Comparison of ENCODE assay signal across 9 cellular contexts in genomic region chr5:150137997-150138396, GRCh38. TPM values are rescaled to one million over a fixed set of nuclear protein-coding genes. Genes with fewer than 3 reads are reported as not detected.
DNase-seq lines count a peak whose midpoint lies in the region; ATAC-seq, FAIRE-seq and TF ChIP-seq lines count a peak whose summit lies in the region.
"Had no signal": no experiment of that assay in that cellular context is flagged by ENCODE, and none has a peak within 500 bp of the region (broad histone marks: within the 10 kb centered on the region; RNA-seq: fewer than 3 reads in every experiment).

No MANE protein-coding gene starts in this region.

- H3K4me1 ChIP-seq in astrocyte (ENCODE audit: insufficient read depth, low read length) = peaks cover 76% of the 10 kb centered on the region
- H3K4me1 ChIP-seq in right cardiac atrium (ENCODE audit: control insufficient read depth, insufficient read depth, low read length) = peaks cover 39% of the 10 kb centered on the region
- peaks cover 0 to 67% (median 65%) of the 10 kb centered on the region in 4 donors for H3K4me1 ChIP-seq in sigmoid colon

- TF ChIP-seq POLR2A in sigmoid colon (IDR thresholded peaks at IDR 0.05) = no peak

- no peak for DNase-seq in astrocyte (ENCODE audit: low read depth)
- peak; percentile 57 to 71 (median 67) for DNase-seq in right cardiac atrium
- DNase-seq in sigmoid colon = no peak
- DNase-seq in foreskin melanocyte = no peak
- DNase-seq in NCI-H510A (lab: John Stamatoyannopoulos, UW) = no peak
- DNase-seq: erythroblast had no signal

- H3K36me3 ChIP-seq in astrocyte (ENCODE audit: insufficient read depth, low read length) (peaks cover 12% of the 10 kb centered on the region), sigmoid colon (peaks cover 0 to 27% (median 6%) of the 10 kb centered on the region in 4 donors)

- H3K4me1 Mint-ChIP-seq in astrocyte (ENCODE audit: low read depth, unreplicated experiment) = peaks cover 56% of the 10 kb centered on the region

- peak overlapping the region; percentile 90 for H3K9ac ChIP-seq in astrocyte (ENCODE audit: low read length)

- FAIRE-seq in astrocyte (lab: Jason Lieb, UNC) = no peak

- H3K27me3 Mint-ChIP-seq in astrocyte (ENCODE audit: low read depth, unreplicated experiment) = no peaks in the 10 kb centered on the region

- TF ChIP-seq CTCF in C4-2B (conservative IDR thresholded peaks at IDR 0.05) (no peak), astrocyte (IDR thresholded peaks at IDR 0.05; ENCODE audit: insufficient read depth, low read depth, low read length) (no peak), sigmoid colon (IDR thresholded peaks at IDR 0.05) (no peak)

- no peaks in the 10 kb centered on the region for H4K20me1 ChIP-seq in astrocyte (ENCODE audit: insufficient read depth, low read length)

- H2AFZ ChIP-seq in astrocyte (ENCODE audit: low read depth, low read length) = no peak overlapping the region

- no peaks in the 10 kb centered on the region for H3K9me3 ChIP-seq in astrocyte (ENCODE audit: insufficient read depth, low read depth, low read length)
- no peaks in the 10 kb centered on the region for H3K9me3 ChIP-seq in right cardiac atrium (ENCODE audit: control insufficient read depth, low read length)
- H3K9me3 ChIP-seq in sigmoid colon = no peaks in the 10 kb centered on the region

- peaks cover 16% of the 10 kb centered on the region for H3K36me3 Mint-ChIP-seq in astrocyte (ENCODE audit: low read depth, unreplicated experiment)

- H3K27ac Mint-ChIP-seq in astrocyte (ENCODE audit: unreplicated experiment) = peak overlapping the region; percentile 97

- H3K4me2 ChIP-seq in astrocyte (ENCODE audit: low read length) = peak overlapping the region; percentile 82

- peak; percentile 8 to 16 for ATAC-seq in right cardiac atrium
- ATAC-seq in GM21576 (IDR thresholded peaks at IDR 0.05; ENCODE audit: unreplicated experiment) = no peak
- no peak for ATAC-seq in GM18873 (IDR thresholded peaks at IDR 0.05; ENCODE audit: low FRiP score, unreplicated experiment)

- H3K27me3 ChIP-seq in astrocyte (ENCODE audit: insufficient read depth, low read length) (no peaks in the 10 kb centered on the region), right cardiac atrium (ENCODE audit: control insufficient read depth, insufficient read depth) (no peaks in the 10 kb centered on the region), sigmoid colon (no peaks in the 10 kb centered on the region)

- H3K9me3 Mint-ChIP-seq in astrocyte (ENCODE audit: unreplicated experiment) = no peaks in the 10 kb centered on the region

- peak overlapping the region; percentile 66 for H3K4me3 Mint-ChIP-seq in astrocyte (ENCODE audit: unreplicated experiment)

- no peak for TF ChIP-seq EP300 in sigmoid colon (IDR thresholded peaks at IDR 0.05)

- WGBS in right cardiac atrium = 54% methylated on average over 5 of the region's 5 CpGs
- 83 to 88% methylated on average over 5 of the region's 5 CpGs for WGBS in sigmoid colon, 2 donors

- peaks cover 44% of the 10 kb centered on the region for H3K79me2 ChIP-seq in astrocyte (ENCODE audit: insufficient read depth, low read length)

- no peak overlapping the region for H3K4me3 ChIP-seq in astrocyte (ENCODE audit: insufficient read depth, low read depth, low read length)
- no peak overlapping the region for H3K4me3 ChIP-seq in right cardiac atrium (ENCODE audit: low read length)
- no peak overlapping the region for H3K4me3 ChIP-seq in sigmoid colon

- intact Hi-C loops in right cardiac atrium (cut with DNase I) (no loop called here), sigmoid colon (cut with DNase I) (no loop called here)

- peak overlapping the region; percentile 64 for H3K27ac ChIP-seq in C4-2B
- H3K27ac ChIP-seq in astrocyte (ENCODE audit: low read depth, low read length) = peak overlapping the region; percentile 99
- peak overlapping the region; percentile 46 for H3K27ac ChIP-seq in right cardiac atrium (ENCODE audit: low read length)
- H3K27ac ChIP-seq in sigmoid colon = peak overlapping the region; percentile 84 to 92 (median 87)

RNA-seq across cellular contexts. Expression of gene PDGFRB, which starts 17.6 kb away (rescaled TPM):
- 78.8 and 96.6 TPM in 2 replicates for total RNA-seq in astrocyte
- total RNA-seq in right cardiac atrium = 10 to 100 TPM; 42.7 to 68.0 (median 46.4) TPM
- 24.6 TPM for polyA plus RNA-seq in right cardiac atrium
- total RNA-seq in sigmoid colon = 100 to 1,000 TPM in 1 of 4 donors, 10 to 100 TPM in 3; 54.9 to 104 (median 69.4) TPM
- polyA plus RNA-seq in sigmoid colon = 10 to 100 TPM in 1 of 3 donors, 1 to 10 TPM in 2; 3.9 to 26.7 (median 6.0) TPM

RNA-seq across cellular contexts. Expression of gene CDX1, which starts 28.6 kb away (rescaled TPM):
- total RNA-seq in astrocyte = 0.50 TPM in 1 of 2 replicates, not detected in the other
- under 1 TPM in 1 of 4 donors, not detected in 3; 0.23 TPM for total RNA-seq in right cardiac atrium
- polyA plus RNA-seq in right cardiac atrium = 0.09 TPM
- 1 to 10 TPM in 1 of 4 donors, under 1 TPM in 1, not detected in 2; 0.71 to 1.4 TPM for total RNA-seq in sigmoid colon
- polyA plus RNA-seq in sigmoid colon = 100 to 1,000 TPM; 325 to 455 (median 330) TPM

RNA-seq across cellular contexts. Expression of gene CSF1R, which starts 51.6 kb away (rescaled TPM):
- 1.4 and 1.6 TPM in 2 replicates for total RNA-seq in astrocyte
- total RNA-seq in right cardiac atrium = 10 to 100 TPM; 16.5 to 31.6 (median 24.8) TPM
- 4.5 TPM for polyA plus RNA-seq in right cardiac atrium
- 10 to 100 TPM; 21.9 to 44.4 (median 36.0) TPM for total RNA-seq in sigmoid colon
- polyA plus RNA-seq in sigmoid colon = 10 to 100 TPM; 10.8 to 26.1 (median 16.3) TPM

RNA-seq across cellular contexts. Expression of gene SLC6A7, which starts 51.9 kb away (rescaled TPM):
- total RNA-seq in astrocyte (not detected in 2 replicates), right cardiac atrium (not detected), sigmoid colon (not detected)
- polyA plus RNA-seq in right cardiac atrium (not detected), sigmoid colon (10 to 100 TPM in 1 of 3 donors, under 1 TPM in 2; 0.46 to 10.8 (median 0.60) TPM)

Comparison
In these comparisons a context has a peak if more than half of its experiments do, and no peak if none do; other contexts are left out.
1. H3K27ac ChIP-seq: peak in every context shown above with its lines; median percentile 99 in astrocyte; 87 in sigmoid colon; 64 in C4-2B; 46 in right cardiac atrium.
2. DNase-seq: peak in right cardiac atrium (3 of 3); none in astrocyte (single experiment), sigmoid colon (single experiment), foreskin melanocyte (single experiment) and NCI-H510A (single experiment).
3. ATAC-seq: peak in right cardiac atrium (2 of 2); none in GM21576 (single experiment) and GM18873 (single experiment).